ENCODE assay signal across 9 cellular contexts in the genomic region with DNA sequence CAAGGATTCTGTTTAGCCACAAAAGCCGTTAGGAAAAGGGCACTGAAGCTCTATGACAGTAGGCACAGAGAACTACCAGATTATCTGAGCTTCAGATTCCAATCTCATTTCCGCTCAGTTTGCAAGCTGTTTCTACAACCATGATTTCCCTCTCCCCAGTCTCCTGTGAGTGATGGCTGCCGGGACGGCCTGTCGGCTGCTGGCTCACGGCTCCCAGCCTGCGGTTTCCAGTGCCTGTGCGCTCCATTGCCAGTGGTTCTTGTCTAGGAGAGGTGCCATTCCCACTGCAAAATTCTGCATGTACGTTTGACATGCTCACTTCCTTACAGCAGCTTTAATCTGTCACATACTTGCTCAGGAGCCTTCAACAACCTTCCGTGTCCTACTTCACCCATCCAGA.
"Had no signal": no experiment of that assay in that cellular context is flagged by ENCODE, and none has a peak within 500 bp of the region (broad histone marks: within the 10 kb centered on the region; RNA-seq: fewer than 3 reads in every experiment).

No MANE protein-coding gene starts in this region.

- H3K4me2 ChIP-seq: GM23338 had no signal

- H3K9ac ChIP-seq: GM23248 had no signal

- H3K4me1 Mint-ChIP-seq: GM23338, H9 had no signal

- H3K4me3 Mint-ChIP-seq: GM23338, H9, HFFc6 had no signal

- H2AFZ ChIP-seq: GM23248, GM23338 had no signal

- H3K27ac Mint-ChIP-seq: GM23338, H9, HFFc6 had no signal

- H3K9me3 ChIP-seq: HAP-1 had no signal

- DNase-seq: GM23248, GOT3, H7, H9, HCEC 1CT, HFFc6 had no signal

- H3K36me3 ChIP-seq: HAP-1 had no signal

- FAIRE-seq: H54 had no signal

- H3K4me3 ChIP-seq: GM23248, GM23338, HAP-1 had no signal

- H3K4me1 ChIP-seq: HAP-1 had no signal

- H3K27ac ChIP-seq: GM23248 had no signal
